ENCODE assay signal across 27 cellular contexts in the genomic region with DNA sequence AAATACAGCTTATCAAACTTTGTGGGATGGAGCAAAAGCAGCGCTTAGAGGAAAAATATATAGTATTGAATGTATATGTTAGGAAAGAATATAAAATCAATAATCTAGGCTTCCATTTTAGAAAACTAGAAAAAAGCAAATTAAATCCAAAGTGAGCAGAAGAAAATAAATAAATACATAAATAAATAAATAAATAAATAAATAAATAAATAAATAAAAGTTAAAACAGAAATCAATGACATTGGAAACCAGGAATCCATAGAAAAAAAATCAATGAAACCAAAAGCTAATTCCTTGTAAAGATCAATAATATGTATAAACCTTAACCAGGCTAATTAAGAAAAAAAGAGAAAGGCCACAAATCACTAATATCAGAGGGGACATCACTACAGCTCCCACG.
DNase-seq lines count a peak whose midpoint lies in the region; ATAC-seq, FAIRE-seq and TF ChIP-seq lines count a peak whose summit lies in the region.
"Had no signal": no experiment of that assay in that cellular context is flagged by ENCODE, and none has a peak within 500 bp of the region (broad histone marks: within the 10 kb centered on the region; RNA-seq: fewer than 3 reads in every experiment).

No MANE protein-coding gene starts in this region.

- H3K9me3 ChIP-seq in A549 (no peaks in the 10 kb centered on the region), kidney (ENCODE audit: control insufficient read depth in 1 of 2, low read length in 2 of 2) (no peaks in the 10 kb centered on the region), body of pancreas (no peaks in the 10 kb centered on the region), vagina (no peaks in the 10 kb centered on the region)
- H3K9me3 ChIP-seq: BE2C, BLaER1 had no signal

- POLR2A ChIA-PET in A549 (lab: Yijun Ruan, JAX) = no interaction called here

- TF ChIP-seq CTCF in A549 (IDR thresholded peaks at IDR 0.05) = no peak
- no peak for TF ChIP-seq CTCF in kidney (IDR thresholded peaks at IDR 0.05; ENCODE audit: borderline replicate concordance, extremely low read depth, insufficient read depth)
- TF ChIP-seq CTCF in body of pancreas (IDR thresholded peaks at IDR 0.05) = no peak
- no peak for TF ChIP-seq CTCF in vagina (IDR thresholded peaks at IDR 0.05)

- ATAC-seq in A549 (no peak), HG02571 (IDR thresholded peaks at IDR 0.05; ENCODE audit: unreplicated experiment) (no peak), body of pancreas (no peak), GM18873 (IDR thresholded peaks at IDR 0.05; ENCODE audit: low FRiP score, unreplicated experiment) (no peak)
- ATAC-seq: GM12878 had no signal

- H3K4me1 ChIP-seq in A549 (no peaks in the 10 kb centered on the region), kidney (ENCODE audit: control insufficient read depth in 1 of 2, insufficient read depth in 1 of 2, low read depth in 1 of 2, low read length in 2 of 2) (no peaks in the 10 kb centered on the region), body of pancreas (no peaks in the 10 kb centered on the region), vagina (no peaks in the 10 kb centered on the region)
- H3K4me1 ChIP-seq: BE2C, BLaER1 had no signal

- no peak for TF ChIP-seq EP300 in A549 (IDR thresholded peaks at IDR 0.05)

- TF ChIP-seq RAD21 in A549 (conservative IDR thresholded peaks at IDR 0.05 in 1 of 2, IDR thresholded peaks at IDR 0.05 in 1 of 2) = no peak

- no peak for DNase-seq in A549 (ENCODE audit: low read depth in 1 of 2, low spot score in 1 of 2)
- DNase-seq in kidney = no peak
- no peak for DNase-seq in body of pancreas
- DNase-seq in vagina (ENCODE audit: extremely low spot score in 2 of 2) = no peak
- DNase-seq: 8988T; ACHN; BE2C; C1 segment of cervical spinal cord; CD4-positive, alpha-beta memory T cell; CD4-positive, CD25-positive, alpha-beta regulatory T cell; CD8-positive, alpha-beta memory T cell; COR-L47; DMS 273 treated with DMSO at 0.1 percent for 48 hours; DMS153; DMS53; DMS79; DND-41; EL; GDM1 had no signal

- WGBS in A549 (ENCODE audit: missing lambda C conversion rate) = 61% methylated on average over 2 of the region's 2 CpGs
- 87 to 88% methylated on average over 2 of the region's 2 CpGs for WGBS in body of pancreas, 2 donors

- intact Hi-C loops in kidney (cut with DNase I) = no loop called here
- intact Hi-C loops in body of pancreas (cut with DNase I) = no loop called here
- intact Hi-C loops in vagina (cut with DNase I) = no loop called here

- CTCF ChIA-PET in A549 (lab: Yijun Ruan, JAX) = no interaction called here

- H3K27ac ChIP-seq in A549 = no peak overlapping the region
- H3K27ac ChIP-seq in kidney (ENCODE audit: low read depth in 2 of 2, low read length in 2 of 2) = no peak overlapping the region
- no peak overlapping the region for H3K27ac ChIP-seq in body of pancreas
- H3K27ac ChIP-seq in vagina = no peak overlapping the region
- H3K27ac ChIP-seq: BLaER1 had no signal

- H3K4me2 ChIP-seq in A549 = no peak overlapping the region
- H3K4me2 ChIP-seq: BLaER1 had no signal

- no peak for TF ChIP-seq POLR2A in A549 (IDR thresholded peaks at IDR 0.05; ENCODE audit: low read length)
- no peak for TF ChIP-seq POLR2A in body of pancreas (IDR thresholded peaks at IDR 0.05)
- no peak for TF ChIP-seq POLR2A in vagina (IDR thresholded peaks at IDR 0.05)

- H3K27me3 ChIP-seq in body of pancreas (no peaks in the 10 kb centered on the region), vagina (no peaks in the 10 kb centered on the region)
- H3K27me3 ChIP-seq: BE2C, BLaER1 had no signal

- no peak overlapping the region for H3K9ac ChIP-seq in kidney (ENCODE audit: low read length in 2 of 2)
- H3K9ac ChIP-seq: BLaER1 had no signal

- H3K4me3 ChIP-seq in A549 = no peak overlapping the region
- H3K4me3 ChIP-seq in kidney (ENCODE audit: low read length in 2 of 2) = no peak overlapping the region
- H3K4me3 ChIP-seq in body of pancreas = no peak overlapping the region
- H3K4me3 ChIP-seq in vagina = no peak overlapping the region
- H3K4me3 ChIP-seq: BLaER1, GM12878 had no signal

- H3K36me3 ChIP-seq in kidney (ENCODE audit: control insufficient read depth in 1 of 2, insufficient read depth in 2 of 2, low read length in 2 of 2) = no peaks in the 10 kb centered on the region
- no peaks in the 10 kb centered on the region for H3K36me3 ChIP-seq in body of pancreas (replicated peaks in 1 of 2; ENCODE audit: insufficient read depth in 1 of 2, low read depth in 2 of 2)
- H3K36me3 ChIP-seq in vagina = no peaks in the 10 kb centered on the region
- H3K36me3 ChIP-seq: BE2C, BLaER1 had no signal

- FAIRE-seq in A549 (lab: Jason Lieb, UNC) (no peak), endometrium (lab: Jason Lieb, UNC) (peak; percentile 50), kidney (lab: Jason Lieb, UNC) (peak; percentile 85)
- FAIRE-seq: GM12878, GM12892, GM18507, GM19239 had no signal

TF ChIP-seq in A549, 52 proteins besides CTCF, POLR2A, EP300 and RAD21:
- TF ChIP-seq ESRRA (IDR thresholded peaks at IDR 0.05; ENCODE audit: borderline replicate concordance, low read length) (no peak), ZC3H11A (IDR thresholded peaks at IDR 0.05) (peak; percentile 48)
